In the genomic region with DNA sequence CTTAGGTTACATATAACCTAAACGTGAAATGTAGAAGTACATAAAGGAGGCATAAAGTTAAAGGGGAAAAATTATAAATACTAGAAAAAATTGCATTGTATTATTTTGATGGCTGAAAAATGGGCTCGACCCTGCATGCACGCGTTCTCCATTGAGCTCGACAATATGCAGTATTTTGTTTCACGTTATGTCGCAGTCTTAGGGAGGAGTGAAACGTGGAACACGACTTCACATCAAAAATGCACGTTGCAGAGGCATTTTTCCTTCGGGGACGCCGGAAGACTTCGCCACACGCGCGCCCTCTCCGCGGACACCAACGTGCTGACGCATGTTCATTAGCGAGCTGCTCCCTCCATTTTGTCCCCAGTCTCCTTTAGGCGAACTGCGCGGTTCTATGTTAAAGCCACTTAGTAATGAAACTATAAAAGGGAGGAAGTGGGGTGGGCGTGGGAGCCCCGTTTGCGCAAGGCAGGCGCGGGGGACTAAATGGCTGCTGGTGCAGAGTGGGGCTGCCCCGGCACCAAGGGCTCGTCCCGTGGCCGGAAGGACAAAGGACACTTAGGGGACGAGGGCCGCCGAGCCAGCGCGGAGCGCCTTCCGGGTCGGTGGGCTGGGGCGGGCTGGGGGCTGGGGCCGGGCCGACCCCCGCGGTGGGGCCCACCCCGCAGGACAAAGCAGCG, we compare ENCODE assay signal across 8 cellular contexts. TPM values are rescaled to one million over a fixed set of nuclear protein-coding genes. Genes with fewer than 3 reads are reported as not detected.
DNase-seq lines count a peak whose midpoint lies in the region; ATAC-seq lines count a peak whose summit lies in the region.

No MANE protein-coding gene starts in this region.

- no peaks in the 10 kb centered on the region for H3K27me3 Mint-ChIP-seq in CD4-positive, CD25-positive, alpha-beta regulatory T cell
- H3K27me3 Mint-ChIP-seq in activated CD4-positive, alpha-beta memory T cell treated with anti-CD3 and anti-CD28 coated beads for 36 hours, result no peaks in the 10 kb centered on the region

- peaks cover 46% of the 10 kb centered on the region for H3K4me1 ChIP-seq in CD4-positive, CD25-positive, alpha-beta regulatory T cell (ENCODE audit: control insufficient read depth, insufficient read depth, low read length, poor library complexity, severe bottlenecking)
- H3K4me1 ChIP-seq in ectodermal cell (ENCODE audit: control insufficient read depth, insufficient read depth, low read length), result peaks cover 6% of the 10 kb centered on the region

- CTCF ChIA-PET in activated CD4-positive, alpha-beta memory T cell treated with anti-CD3 and anti-CD28 coated beads for 36 hours (lab: Charles Lee), result interaction anchor here (0.7 to 4.2 kb wide), 8 partner anchors 12 to 233 kb away, joined by 3 to 32 read pairs (median 4); a partner anchor contains a TSS

- H3K4me3 Mint-ChIP-seq in CD4-positive, CD25-positive, alpha-beta regulatory T cell, result peak overlapping the region; percentile 97 to 98 (median 98)
- H3K4me3 Mint-ChIP-seq in activated CD4-positive, alpha-beta memory T cell treated with anti-CD3 and anti-CD28 coated beads for 36 hours, result peak overlapping the region; percentile 94

- H3K9me3 Mint-ChIP-seq in CD4-positive, CD25-positive, alpha-beta regulatory T cell, result peaks cover 0 to 2% (median 0%) of the 10 kb centered on the region in 7 donors
- no peaks in the 10 kb centered on the region for H3K9me3 Mint-ChIP-seq in activated CD4-positive, alpha-beta memory T cell treated with anti-CD3 and anti-CD28 coated beads for 36 hours

- peak overlapping the region; percentile 93 for H3K4me3 ChIP-seq in CD4-positive, CD25-positive, alpha-beta regulatory T cell (ENCODE audit: low read depth, low read length)
- peak overlapping the region; percentile 73 for H3K4me3 ChIP-seq in ectodermal cell (ENCODE audit: insufficient read depth, low read depth, low read length)

- WGBS in ectodermal cell, 2 experiments, result 3% methylated on average over 49 of the region's 49 CpGs

- peak overlapping the region; percentile 98 for H3K27ac ChIP-seq in CD4-positive, CD25-positive, alpha-beta regulatory T cell (ENCODE audit: insufficient read depth, low read length, poor library complexity, severe bottlenecking)
- H3K27ac ChIP-seq in ectodermal cell (ENCODE audit: insufficient read depth, low read depth, low read length, poor library complexity, severe bottlenecking), result peak overlapping the region; percentile 100

- peak; percentile 77 to 79 for ATAC-seq in CD4-positive, CD25-positive, alpha-beta regulatory T cell (ENCODE audit: low read depth in 2 of 2)
- ATAC-seq in GM19328 (IDR thresholded peaks at IDR 0.05; ENCODE audit: unreplicated experiment) (peak; percentile 57), HG03460 (IDR thresholded peaks at IDR 0.05; ENCODE audit: unreplicated experiment) (peak; percentile 63)

- intact Hi-C loops in activated CD4-positive, alpha-beta memory T cell treated with anti-CD3 and anti-CD28 coated beads for 36 hours (cut with micrococcal nuclease), result loop anchor here (1.0 to 5.0 kb wide), 8 partner anchors 30 to 1732 kb away; a partner anchor contains a TSS

- peaks cover 32 to 48% (median 35%) of the 10 kb centered on the region in 4 donors for H3K4me1 Mint-ChIP-seq in CD4-positive, CD25-positive, alpha-beta regulatory T cell
- H3K4me1 Mint-ChIP-seq in activated CD4-positive, alpha-beta memory T cell treated with anti-CD3 and anti-CD28 coated beads for 36 hours (ENCODE audit: low read depth), result peaks cover 43% of the 10 kb centered on the region

- H3K27me3 ChIP-seq in CD4-positive, CD25-positive, alpha-beta regulatory T cell (ENCODE audit: control insufficient read depth, insufficient read depth, low read length), result no peaks in the 10 kb centered on the region
- no peaks in the 10 kb centered on the region for H3K27me3 ChIP-seq in ectodermal cell (ENCODE audit: control insufficient read depth, insufficient read depth, low read length, poor library complexity, severe bottlenecking)

- H3K36me3 Mint-ChIP-seq in CD4-positive, CD25-positive, alpha-beta regulatory T cell, result peaks cover 15% of the 10 kb centered on the region
- peaks cover 33% of the 10 kb centered on the region for H3K36me3 Mint-ChIP-seq in activated CD4-positive, alpha-beta memory T cell treated with anti-CD3 and anti-CD28 coated beads for 36 hours

- H3K27ac Mint-ChIP-seq in CD4-positive, CD25-positive, alpha-beta regulatory T cell, result peak overlapping the region; percentile 97 to 100 (median 100)
- peak overlapping the region; percentile 99 for H3K27ac Mint-ChIP-seq in activated CD4-positive, alpha-beta memory T cell treated with anti-CD3 and anti-CD28 coated beads for 36 hours

- peak; percentile 83 to 96 (median 94) for DNase-seq in CD4-positive, CD25-positive, alpha-beta regulatory T cell
- DNase-seq in NCI-H774 (lab: John Stamatoyannopoulos, UW) (peak; percentile 95), midbrain (lab: John Stamatoyannopoulos, UW) (peak; percentile 92)
- DNase-seq in activated CD4-positive, alpha-beta memory T cell treated with anti-CD3 and anti-CD28 coated beads for 36 hours, result peak; percentile 94
- peak; percentile 83 for DNase-seq in stimulated activated CD8-positive, alpha-beta memory T cell treated with anti-CD3 and anti-CD28 coated beads, Interleukin-4, amount 100 ng/mL, for 24 hours (ENCODE audit: low read depth)

- POLR2A ChIA-PET in activated CD4-positive, alpha-beta memory T cell treated with anti-CD3 and anti-CD28 coated beads for 36 hours (lab: Charles Lee), result interaction anchor here (0.6 to 8.5 kb wide), 11 partner anchors 9 to 235 kb away, joined by 3 to 219 read pairs (median 7); a partner anchor contains a TSS

- no peaks in the 10 kb centered on the region for H3K9me3 ChIP-seq in CD4-positive, CD25-positive, alpha-beta regulatory T cell (ENCODE audit: control insufficient read depth in 2 of 2, low read length in 2 of 2)
- H3K9me3 ChIP-seq in ectodermal cell (ENCODE audit: control insufficient read depth, low read length), result no peaks in the 10 kb centered on the region

- H3K36me3 ChIP-seq in CD4-positive, CD25-positive, alpha-beta regulatory T cell (ENCODE audit: control insufficient read depth, insufficient read depth, low read length), result peaks cover 9% of the 10 kb centered on the region
- no peaks in the 10 kb centered on the region for H3K36me3 ChIP-seq in ectodermal cell (ENCODE audit: control insufficient read depth, insufficient read depth, low read length)

RNA-seq across cellular contexts. Expression of a gene that starts 0.7 kb away (rescaled TPM):
- 25.8 TPM for total RNA-seq in CD4-positive, CD25-positive, alpha-beta regulatory T cell
- polyA plus RNA-seq in CD4-positive, CD25-positive, alpha-beta regulatory T cell, result 10 to 100 TPM; 32.0 to 42.2 (median 37.2) TPM
- 10 to 100 TPM; 23.4 to 27.8 TPM for total RNA-seq in activated CD4-positive, alpha-beta memory T cell treated with anti-CD3 and anti-CD28 coated beads for 36 hours
- polyA plus RNA-seq in ectodermal cell (2013, experiment 1 of 4), result 33.5 TPM
- polyA plus RNA-seq in ectodermal cell (2013, experiment 2 of 4), result 34.4 TPM
- polyA plus RNA-seq in ectodermal cell (2013, experiment 3 of 4), result 24.6 TPM
- polyA plus RNA-seq in ectodermal cell (2013, experiment 4 of 4), result 25.6 TPM

RNA-seq across cellular contexts. Expression of a gene that starts 29.6 kb away (rescaled TPM):
- 523 TPM for total RNA-seq in CD4-positive, CD25-positive, alpha-beta regulatory T cell
- polyA plus RNA-seq in CD4-positive, CD25-positive, alpha-beta regulatory T cell, result 100 to 1,000 TPM; 169 to 234 (median 216) TPM
- total RNA-seq in activated CD4-positive, alpha-beta memory T cell treated with anti-CD3 and anti-CD28 coated beads for 36 hours, result 100 to 1,000 TPM; 410 to 421 TPM
- 840 TPM for polyA plus RNA-seq in ectodermal cell (2013, experiment 1 of 4)
- polyA plus RNA-seq in ectodermal cell (2013, experiment 2 of 4), result 885 TPM
- 479 TPM for polyA plus RNA-seq in ectodermal cell (2013, experiment 3 of 4)
- polyA plus RNA-seq in ectodermal cell (2013, experiment 4 of 4), result 525 TPM

Comparison
In these comparisons a context has a peak if more than half of its experiments do, and no peak if none do; other contexts are left out.
1. Peak in every context shown above with its lines: DNase-seq, ATAC-seq, H3K4me3 ChIP-seq and H3K27ac ChIP-seq.